14 cellular contexts compared by ENCODE assay signal in the genomic region with DNA sequence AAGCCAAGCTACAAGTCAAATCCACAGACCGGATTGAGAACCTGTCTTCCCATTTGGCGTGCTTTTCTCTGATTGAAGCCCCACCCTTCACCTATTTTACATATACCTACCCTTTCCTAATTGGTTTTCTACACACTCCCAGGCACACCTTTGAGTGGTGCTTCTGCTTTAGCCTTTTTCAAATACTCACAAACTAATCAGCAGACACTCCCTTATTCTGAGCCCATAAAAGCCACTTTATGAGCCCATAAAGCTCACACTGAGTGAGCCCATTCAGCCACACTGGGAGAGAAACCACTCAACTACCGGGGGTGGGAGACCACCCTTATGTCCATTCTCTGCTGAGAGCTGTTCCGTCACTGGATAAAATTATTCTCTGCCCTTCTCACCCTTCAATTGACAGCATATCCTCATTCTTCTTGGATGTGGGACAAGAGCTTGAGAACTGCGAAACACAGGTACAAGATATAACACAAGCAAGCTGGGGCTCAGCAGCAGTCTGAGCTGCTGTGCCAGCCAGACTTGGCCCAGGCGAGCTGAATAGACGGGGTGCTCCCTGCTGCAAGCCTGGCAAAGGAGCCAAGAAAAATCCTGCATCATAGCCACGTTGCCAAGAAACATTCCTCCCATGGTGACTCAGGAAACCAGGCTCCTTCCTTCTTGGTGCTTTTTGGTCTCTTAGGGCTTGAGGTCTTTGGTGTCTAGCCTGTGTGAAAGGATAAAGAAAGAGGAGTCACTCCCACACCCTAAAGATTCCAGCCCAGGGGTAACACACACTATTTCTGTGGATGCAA.
DNase-seq lines count a peak whose midpoint lies in the region; ATAC-seq and TF ChIP-seq lines count a peak whose summit lies in the region.
"Had no signal": no experiment of that assay in that cellular context is flagged by ENCODE, and none has a peak within 500 bp of the region (broad histone marks: within the 10 kb centered on the region; RNA-seq: fewer than 3 reads in every experiment).

No MANE protein-coding gene starts in this region.

- TF ChIP-seq CTCF in MCF 10A (IDR thresholded peaks at IDR 0.05; ENCODE audit: unreplicated experiment) (no peak), breast epithelium (IDR thresholded peaks at IDR 0.05) (no peak), mesothelial cell of epicardium (IDR thresholded peaks at IDR 0.05; ENCODE audit: unreplicated experiment) (no peak)

- H3K36me3 ChIP-seq in breast epithelium, result no peaks in the 10 kb centered on the region

- H3K27ac Mint-ChIP-seq in MCF 10A (ENCODE audit: low read depth, unreplicated experiment) (no peak overlapping the region), mesothelial cell of epicardium (no peak overlapping the region)
- H3K27ac Mint-ChIP-seq: type B pancreatic cell had no signal

- POLR2A ChIA-PET in MCF 10A (lab: Yijun Ruan, JAX), result interaction anchor here (0.7 kb wide), 1 partner anchor 165 kb away, joined by 3 read pairs; no protein-coding TSS in a partner anchor

- intact Hi-C loops in MCF 10A (cut with micrococcal nuclease), result no loop called here
- intact Hi-C loops in breast epithelium (cut with DNase I; ENCODE audit: low total_unique reads), result no loop called here
- intact Hi-C loops in left colon (cut with DNase I, micrococcal nuclease), result no loop called here

- H3K4me3 ChIP-seq in breast epithelium, result no peak overlapping the region
- H3K4me3 ChIP-seq: dorsolateral prefrontal cortex had no signal

- no peaks in the 10 kb centered on the region for H3K9me3 Mint-ChIP-seq in MCF 10A (ENCODE audit: unreplicated experiment)
- H3K9me3 Mint-ChIP-seq in mesothelial cell of epicardium, result peaks cover 13% of the 10 kb centered on the region

- DNase-seq in MCF 10A (ENCODE audit: unreplicated experiment), result peak; percentile 56
- no peak for DNase-seq in breast epithelium (ENCODE audit: low spot score in 2 of 2)
- DNase-seq in dermis blood vessel endothelial cell, result peak; percentile 52
- peak in 1 of 2 donors; percentile 13 for DNase-seq in left colon
- DNase-seq in GM19238 (ENCODE audit: insufficient read length, low spot score), result no peak
- no peak for DNase-seq in activated CD4-positive, alpha-beta T cell treated with anti-CD3 and anti-CD28 coated beads, Interleukin-2, amount 50 U/mL, for 48 hours
- DNase-seq in NCI-H128 (lab: John Stamatoyannopoulos, UW; ENCODE audit: unreplicated experiment), result no peak
- no peak for DNase-seq in mesothelial cell of epicardium (ENCODE audit: low spot score in 2 of 2, unreplicated experiment in 2 of 2)
- DNase-seq: 8988T; dorsolateral prefrontal cortex; SHP77; stimulated activated CD4-positive, alpha-beta T cell treated with anti-CD3 and anti-CD28 coated beads, Interleukin-2, amount 100 ng/mL, for 24 hours; stimulated activated CD8-positive, alpha-beta memory T cell treated with anti-CD3 and anti-CD28 coated beads, Interleukin-4, amount 100 ng/mL, for 48 hours had no signal

- H3K36me3 Mint-ChIP-seq in MCF 10A (ENCODE audit: insufficient read depth, unreplicated experiment) (no peaks in the 10 kb centered on the region), mesothelial cell of epicardium (peaks cover 12% of the 10 kb centered on the region)
- H3K36me3 Mint-ChIP-seq: type B pancreatic cell had no signal

- H3K27me3 ChIP-seq in breast epithelium, result peaks cover 0 to 7% of the 10 kb centered on the region in 2 donors

- BruUV-seq in MCF 10A (replicated peaks; lab: Mats Ljungman, UMichigan), result no TSS peak

- H3K4me1 Mint-ChIP-seq in MCF 10A (ENCODE audit: insufficient read depth, unreplicated experiment), result peaks cover 6% of the 10 kb centered on the region
- peaks cover 41% of the 10 kb centered on the region for H3K4me1 Mint-ChIP-seq in mesothelial cell of epicardium

- no peaks in the 10 kb centered on the region for H3K4me1 ChIP-seq in breast epithelium

- H3K27me3 Mint-ChIP-seq in MCF 10A (ENCODE audit: insufficient read depth, unreplicated experiment) (no peaks in the 10 kb centered on the region), mesothelial cell of epicardium (ENCODE audit: low read depth) (no peaks in the 10 kb centered on the region)
- H3K27me3 Mint-ChIP-seq: type B pancreatic cell had no signal

- CTCF ChIA-PET in MCF 10A (lab: Yijun Ruan, JAX), result interaction anchor here (0.7 kb wide), 1 partner anchor 90 kb away, joined by 3 read pairs; no protein-coding TSS in a partner anchor

- H3K4me3 Mint-ChIP-seq in MCF 10A (ENCODE audit: unreplicated experiment) (no peak overlapping the region), mesothelial cell of epicardium (no peak overlapping the region)
- H3K4me3 Mint-ChIP-seq: type B pancreatic cell had no signal

- peak; percentile 62 for ATAC-seq in left colon

- no peak for TF ChIP-seq POLR2A in breast epithelium (IDR thresholded peaks at IDR 0.05)

- H3K9me3 ChIP-seq in breast epithelium, result peaks cover 15 to 17% of the 10 kb centered on the region in 2 donors

- H3K27ac ChIP-seq in breast epithelium, result no peak overlapping the region
- H3K27ac ChIP-seq: dorsolateral prefrontal cortex had no signal

Comparison
In these comparisons a context has a peak if more than half of its experiments do, and no peak if none do; other contexts are left out.
1. DNase-seq: peak in MCF 10A (single experiment) and dermis blood vessel endothelial cell (single experiment); none in breast epithelium (0 of 2), GM19238 (single experiment), activated CD4-positive, alpha-beta T cell treated with anti-CD3 and anti-CD28 coated beads, Interleukin-2, amount 50 U/mL, for 48 hours (0 of 2), NCI-H128 (single experiment) and mesothelial cell of epicardium (0 of 2).